9 cellular contexts compared by ENCODE assay signal in the genomic region with DNA sequence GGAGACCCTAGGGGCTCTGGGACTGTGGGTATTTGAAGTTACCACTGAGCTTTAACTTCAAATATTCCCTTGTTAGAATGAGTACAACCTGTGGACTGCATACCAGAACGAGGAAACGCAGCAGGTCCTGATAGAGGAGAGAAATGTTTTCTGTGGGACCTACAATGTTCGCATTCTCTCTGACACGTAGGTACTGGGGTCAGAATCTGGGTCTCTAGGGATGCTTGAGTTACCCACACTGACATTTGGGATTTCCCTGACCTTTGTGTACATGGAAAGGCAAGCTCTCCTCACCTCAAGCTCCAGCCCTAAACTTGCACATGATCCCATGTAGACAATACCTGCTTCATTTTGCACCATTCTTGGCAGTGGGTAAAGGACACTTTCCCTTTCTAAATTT. TPM values are rescaled to one million over a fixed set of nuclear protein-coding genes. Genes with fewer than 3 reads are reported as not detected.
"Had no signal": no experiment of that assay in that cellular context is flagged by ENCODE, and none has a peak within 500 bp of the region (broad histone marks: within the 10 kb centered on the region; RNA-seq: fewer than 3 reads in every experiment).

No MANE protein-coding gene starts in this region.

RNA-seq across cellular contexts. Expression of gene FBXW10, which starts 12.1 kb away (rescaled TPM):
- total RNA-seq: hepatocyte, kidney, kidney epithelial cell, left ventricle myocardium superior, lower leg skin, lung microvascular endothelial cell, mononuclear cell, mucosa of descending colon had no signal
- polyA plus RNA-seq: hepatocyte, immature natural killer cell had no signal
